ENCODE assay signal across 8 cellular contexts in the genomic region with DNA sequence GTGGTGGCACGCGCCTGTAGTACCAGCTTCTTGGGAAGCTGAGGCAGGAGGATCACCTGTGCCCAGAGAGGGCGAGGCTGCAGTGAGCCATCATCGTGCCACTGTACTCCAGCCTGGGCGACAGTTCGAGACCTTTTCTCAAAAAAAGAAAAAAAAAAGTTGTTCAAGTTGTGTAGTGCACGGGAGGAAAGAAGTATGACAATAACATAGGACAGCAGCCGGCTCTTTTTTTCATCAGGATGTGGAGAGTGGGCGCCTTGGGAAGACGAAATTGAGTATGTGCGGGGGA. TPM values are rescaled to one million over a fixed set of nuclear protein-coding genes. Genes with fewer than 3 reads are reported as not detected.
DNase-seq lines count a peak whose midpoint lies in the region; ATAC-seq and TF ChIP-seq lines count a peak whose summit lies in the region.

No MANE protein-coding gene starts in this region.

- no peaks in the 10 kb centered on the region for H3K9me3 Mint-ChIP-seq in activated T-cell treated with anti-CD3 and anti-CD28 coated beads, Interleukin-2, amount 50 U/mL, for 72 hours
- H3K9me3 Mint-ChIP-seq in type B pancreatic cell, result no peaks in the 10 kb centered on the region

- peak overlapping the region; percentile 60 for H4K8ac ChIP-seq in mesendoderm (ENCODE audit: low read depth, low read length)

- intact Hi-C loops in body of pancreas (cut with DNase I), result no loop called here
- intact Hi-C loops in left colon (cut with DNase I, micrococcal nuclease), result no loop called here

- H3K4me3 Mint-ChIP-seq in activated T-cell treated with anti-CD3 and anti-CD28 coated beads, Interleukin-2, amount 50 U/mL, for 72 hours, result peak overlapping the region; percentile 92 to 99
- H3K4me3 Mint-ChIP-seq in type B pancreatic cell, result peak overlapping the region; percentile 98

- peaks cover 0 to 7% of the 10 kb centered on the region in 2 donors for H3K36me3 Mint-ChIP-seq in activated T-cell treated with anti-CD3 and anti-CD28 coated beads, Interleukin-2, amount 50 U/mL, for 72 hours (ENCODE audit: insufficient read depth in 2 of 2)
- H3K36me3 Mint-ChIP-seq in type B pancreatic cell, result no peaks in the 10 kb centered on the region

- TF ChIP-seq POLR2A in body of pancreas (IDR thresholded peaks at IDR 0.05), result no peak

- H2BK5ac ChIP-seq in mesendoderm (ENCODE audit: low read length), result peak overlapping the region; percentile 74

- no peaks in the 10 kb centered on the region for H3K79me2 ChIP-seq in mesendoderm (ENCODE audit: control insufficient read depth, insufficient read depth, low read length)

- TF ChIP-seq CTCF in body of pancreas (IDR thresholded peaks at IDR 0.05) (no peak), type B pancreatic cell (conservative IDR thresholded peaks at IDR 0.05) (peak; percentile 11)

- WGBS in body of pancreas, 2 donors, result 17 to 18% methylated on average over 11 of the region's 11 CpGs
- WGBS in mesendoderm (ENCODE audit: extremely low coverage, insufficient coverage, low lambda C conversion rate), result no CpG with 5 or more reads among the region's 11 CpGs

- H3K27ac Mint-ChIP-seq in activated T-cell treated with anti-CD3 and anti-CD28 coated beads, Interleukin-2, amount 50 U/mL, for 72 hours, result peak overlapping the region; percentile 97
- peak overlapping the region; percentile 100 for H3K27ac Mint-ChIP-seq in type B pancreatic cell

- H4K5ac ChIP-seq in mesendoderm (ENCODE audit: low read length), result no peak overlapping the region

- peak overlapping the region; percentile 99 for H3K9ac ChIP-seq in mesendoderm (ENCODE audit: low read length)

- H3K56ac ChIP-seq in mesendoderm (ENCODE audit: low read length), result peak overlapping the region; percentile 97

- no peak overlapping the region for H2AK5ac ChIP-seq in mesendoderm (ENCODE audit: low read length)

- H3K27ac ChIP-seq in body of pancreas, result peak overlapping the region; percentile 93 to 100 (median 100)
- peak overlapping the region; percentile 99 for H3K27ac ChIP-seq in mesendoderm (ENCODE audit: low read depth, low read length)

- DNase-seq in activated T-cell treated with anti-CD3 and anti-CD28 coated beads, Interleukin-2, amount 50 U/mL, for 72 hours, result no peak
- DNase-seq in activated T-cell treated with anti-CD3 and anti-CD28 coated beads, Interleukin-2, amount 50 U/mL, for 48 hours, result no peak
- DNase-seq in body of pancreas (no peak), mesendoderm (no peak), type B pancreatic cell (ENCODE audit: extremely low spot score, unreplicated experiment) (no peak), left colon (no peak), NCI-H446 (lab: John Stamatoyannopoulos, UW) (no peak)
- no peak for DNase-seq in stimulated activated CD4-positive, alpha-beta T cell treated with anti-CD3 and anti-CD28 coated beads, Interleukin-4, amount 100 ng/mL, for 24 hours

- H3K4me1 Mint-ChIP-seq in activated T-cell treated with anti-CD3 and anti-CD28 coated beads, Interleukin-2, amount 50 U/mL, for 72 hours (ENCODE audit: low read depth), result peaks cover 88% of the 10 kb centered on the region
- peaks cover 29% of the 10 kb centered on the region for H3K4me1 Mint-ChIP-seq in type B pancreatic cell (ENCODE audit: unreplicated experiment)

- no peaks in the 10 kb centered on the region for H3K9me3 ChIP-seq in body of pancreas

- peak overlapping the region; percentile 23 for H3K4me2 ChIP-seq in mesendoderm (ENCODE audit: low read length)

- no peak for ATAC-seq in activated T-cell treated with anti-CD3 and anti-CD28 coated beads, Interleukin-2, amount 50 U/mL, for 72 hours (replicated peaks in 1 of 2)
- no peak for ATAC-seq in body of pancreas
- no peak for ATAC-seq in left colon

- H3K4me3 ChIP-seq in body of pancreas, result peak overlapping the region in 1 of 2 donors; percentile 34
- H3K4me3 ChIP-seq in mesendoderm (ENCODE audit: low read length), result no peak overlapping the region

- no peaks in the 10 kb centered on the region for H3K27me3 Mint-ChIP-seq in activated T-cell treated with anti-CD3 and anti-CD28 coated beads, Interleukin-2, amount 50 U/mL, for 72 hours (ENCODE audit: low read depth)
- H3K27me3 Mint-ChIP-seq in type B pancreatic cell, result peaks cover 3% of the 10 kb centered on the region

- no peaks in the 10 kb centered on the region for H3K79me1 ChIP-seq in mesendoderm (ENCODE audit: low read length)

- no peak overlapping the region for H2BK15ac ChIP-seq in mesendoderm (replicated peaks; ENCODE audit: low read depth)

- no peak overlapping the region for H2BK120ac ChIP-seq in mesendoderm (ENCODE audit: low read depth, low read length)

- peak overlapping the region; percentile 89 for H3K4ac ChIP-seq in mesendoderm (ENCODE audit: low read depth, low read length)

- H3K27me3 ChIP-seq in body of pancreas (no peaks in the 10 kb centered on the region), mesendoderm (ENCODE audit: insufficient read depth, low read length, poor library complexity) (no peaks in the 10 kb centered on the region)

- peak overlapping the region; percentile 99 for H3K18ac ChIP-seq in mesendoderm (ENCODE audit: low read length)

- H3K36me3 ChIP-seq in body of pancreas (replicated peaks in 1 of 2; ENCODE audit: insufficient read depth in 1 of 2, low read depth in 2 of 2) (no peaks in the 10 kb centered on the region), mesendoderm (ENCODE audit: control insufficient read depth, insufficient read depth, low read length) (no peaks in the 10 kb centered on the region)

- H3K4me1 ChIP-seq in body of pancreas (peaks cover 23% of the 10 kb centered on the region), mesendoderm (ENCODE audit: control insufficient read depth, low read depth, low read length) (peaks cover 5% of the 10 kb centered on the region)

- H3K23ac ChIP-seq in mesendoderm (ENCODE audit: low read length), result no peak overlapping the region

RNA-seq across cellular contexts. Expression of a gene that starts 36.5 kb away (rescaled TPM):
- 100 to 1,000 TPM; 270 to 291 TPM for total RNA-seq in activated T-cell treated with anti-CD3 and anti-CD28 coated beads, Interleukin-2, amount 50 U/mL, for 72 hours
- 100 to 1,000 TPM in 1 of 2 donors, 10 to 100 TPM in 1; 97.9 to 128 TPM for total RNA-seq in body of pancreas
- 485 TPM for polyA plus RNA-seq in mesendoderm (2013, experiment 1 of 2)
- polyA plus RNA-seq in mesendoderm (2013, experiment 2 of 2), result 516 TPM
- total RNA-seq in type B pancreatic cell (ENCODE audit: low replicate concordance), result 316 and 349 TPM in 2 replicates
- 100 to 1,000 TPM; 263 to 293 TPM for total RNA-seq in left colon
